In genomic region chr1:228228601-228229074, GRCh38 we compare ENCODE assay signal across 13 cellular contexts. TPM values are rescaled to one million over a fixed set of nuclear protein-coding genes. Genes with fewer than 3 reads are reported as not detected.
A peak's percentile ranks its signal among the peaks of the same experiment; 100 is the strongest.
DNase-seq lines count a peak whose midpoint lies in the region; ATAC-seq and TF ChIP-seq lines count a peak whose summit lies in the region.
"Had no signal": no experiment of that assay in that cellular context is flagged by ENCODE, and none has a peak within 500 bp of the region (broad histone marks: within the 10 kb centered on the region; RNA-seq: fewer than 3 reads in every experiment).

No MANE protein-coding gene starts in this region.

- TF ChIP-seq CTCF in cardiac muscle cell (IDR thresholded peaks at IDR 0.05; ENCODE audit: low read depth, low read length) (no peak), fibroblast of pulmonary artery (IDR thresholded peaks at IDR 0.05; ENCODE audit: low read length, missing control alignments) (no peak), type B pancreatic cell (conservative IDR thresholded peaks at IDR 0.05) (no peak), suprapubic skin (IDR thresholded peaks at IDR 0.05) (no peak), natural killer cell (IDR thresholded peaks at IDR 0.05) (no peak)

- H3K36me3 ChIP-seq in cardiac muscle cell, result peaks cover 63% of the 10 kb centered on the region
- H3K36me3 ChIP-seq in suprapubic skin, result peaks cover 26% of the 10 kb centered on the region

- TF ChIP-seq POLR2A in suprapubic skin (IDR thresholded peaks at IDR 0.05), result no peak

- no peaks in the 10 kb centered on the region for H3K27me3 ChIP-seq in cardiac muscle cell
- H3K27me3 ChIP-seq in suprapubic skin, result no peaks in the 10 kb centered on the region

- H3K4me3 Mint-ChIP-seq in type B pancreatic cell (no peak overlapping the region), natural killer cell (no peak overlapping the region)
- H3K4me3 Mint-ChIP-seq: activated T-cell treated with anti-CD3 and anti-CD28 coated beads, Interleukin-2, amount 50 U/mL, for 24 hours; T-helper 2 cell treated with Interferon-gamma antibody and Interleukin-4, amounts not matched to agents 5 μg/mL and 100 μg/mL, for 36 hours had no signal

- H3K27me3 Mint-ChIP-seq in type B pancreatic cell (no peaks in the 10 kb centered on the region), natural killer cell (ENCODE audit: low read depth in 2 of 2) (no peaks in the 10 kb centered on the region)
- H3K27me3 Mint-ChIP-seq: activated T-cell treated with anti-CD3 and anti-CD28 coated beads, Interleukin-2, amount 50 U/mL, for 24 hours had no signal

- TF ChIP-seq EP300 in suprapubic skin (IDR thresholded peaks at IDR 0.05), result no peak

- peak overlapping the region; percentile 23 for H3K27ac ChIP-seq in cardiac muscle cell
- no peak overlapping the region for H3K27ac ChIP-seq in suprapubic skin

- WGBS in suprapubic skin, result 55% methylated on average over 5 of the region's 5 CpGs

- H3K4me1 ChIP-seq in cardiac muscle cell (ENCODE audit: low read depth), result no peaks in the 10 kb centered on the region
- no peaks in the 10 kb centered on the region for H3K4me1 ChIP-seq in suprapubic skin

- no peak for ATAC-seq in Right ventricle myocardium inferior
- ATAC-seq in GM21515 (IDR thresholded peaks at IDR 0.05; ENCODE audit: unreplicated experiment), result no peak
- ATAC-seq in natural killer cell, result no peak

- no peaks in the 10 kb centered on the region for H3K9me3 ChIP-seq in cardiac muscle cell (ENCODE audit: low read depth)
- peaks cover 10% of the 10 kb centered on the region for H3K9me3 ChIP-seq in suprapubic skin

- intact Hi-C loops in Right ventricle myocardium inferior (cut with DNase I) (no loop called here), natural killer cell (cut with micrococcal nuclease) (no loop called here)

- H3K9me3 Mint-ChIP-seq in type B pancreatic cell, result no peaks in the 10 kb centered on the region
- no peaks in the 10 kb centered on the region for H3K9me3 Mint-ChIP-seq in natural killer cell

- peak in 1 of 2 donors; percentile 94 for DNase-seq in cardiac muscle cell (ENCODE audit: low read depth in 1 of 2, low spot score in 1 of 2)
- no peak for DNase-seq in Right ventricle myocardium inferior (ENCODE audit: missing footprints)
- peak; percentile 69 for DNase-seq in SIG-M5 (lab: John Stamatoyannopoulos, UW)
- DNase-seq in fibroblast of pulmonary artery (ENCODE audit: low read depth), result peak; percentile 36
- no peak for DNase-seq in type B pancreatic cell (ENCODE audit: extremely low spot score, unreplicated experiment)
- no peak for DNase-seq in suprapubic skin (ENCODE audit: low spot score in 2 of 2)
- DNase-seq in natural killer cell, result no peak
- DNase-seq: activated T-cell treated with anti-CD3 and anti-CD28 coated beads, Interleukin-2, amount 50 U/mL, for 24 hours; AML-193; dermis blood vessel endothelial cell; NCI-H446 treated with DMSO at 0.1 percent for 48 hours had no signal

- H3K27ac Mint-ChIP-seq in type B pancreatic cell (peak overlapping the region; percentile 60), natural killer cell (no peak overlapping the region)
- H3K27ac Mint-ChIP-seq: activated T-cell treated with anti-CD3 and anti-CD28 coated beads, Interleukin-2, amount 50 U/mL, for 24 hours; T-helper 2 cell treated with Interferon-gamma antibody and Interleukin-4, amounts not matched to agents 5 μg/mL and 100 μg/mL, for 36 hours had no signal

- no peaks in the 10 kb centered on the region for H3K4me1 Mint-ChIP-seq in type B pancreatic cell (ENCODE audit: unreplicated experiment)
- H3K4me1 Mint-ChIP-seq in natural killer cell, result no peaks in the 10 kb centered on the region

- H3K4me3 ChIP-seq in cardiac muscle cell (no peak overlapping the region), fibroblast of pulmonary artery (replicated peaks; ENCODE audit: low read depth, low read length) (no peak overlapping the region), suprapubic skin (no peak overlapping the region)

- peaks cover 48% of the 10 kb centered on the region for H3K36me3 Mint-ChIP-seq in type B pancreatic cell
- H3K36me3 Mint-ChIP-seq in natural killer cell, result peaks cover 11% of the 10 kb centered on the region

RNA-seq across cellular contexts. Expression of gene OBSCN, which starts 20.8 kb away (rescaled TPM):
- total RNA-seq in cardiac muscle cell (191 and 390 TPM in 2 replicates), Right ventricle myocardium inferior (275 TPM), type B pancreatic cell (ENCODE audit: low replicate concordance) (17.2 and 48.9 TPM in 2 replicates), suprapubic skin (10 to 100 TPM; 15.0 to 46.6 (median 34.4) TPM), natural killer cell (10 to 100 TPM in 2 of 3 donors, 1 to 10 TPM in 1; 9.6 to 30.0 (median 14.3) TPM)
- polyA plus RNA-seq in cardiac muscle cell, result 87.1 and 121 TPM in 2 replicates

Comparison
In these comparisons a context has a peak if more than half of its experiments do, and no peak if none do; other contexts are left out.
1. DNase-seq: peak in SIG-M5 (single experiment) and fibroblast of pulmonary artery (single experiment); none in Right ventricle myocardium inferior (single experiment), type B pancreatic cell (single experiment), suprapubic skin (0 of 2) and natural killer cell (single experiment).